ENCODE assay signal across 8 cellular contexts in the genomic region with DNA sequence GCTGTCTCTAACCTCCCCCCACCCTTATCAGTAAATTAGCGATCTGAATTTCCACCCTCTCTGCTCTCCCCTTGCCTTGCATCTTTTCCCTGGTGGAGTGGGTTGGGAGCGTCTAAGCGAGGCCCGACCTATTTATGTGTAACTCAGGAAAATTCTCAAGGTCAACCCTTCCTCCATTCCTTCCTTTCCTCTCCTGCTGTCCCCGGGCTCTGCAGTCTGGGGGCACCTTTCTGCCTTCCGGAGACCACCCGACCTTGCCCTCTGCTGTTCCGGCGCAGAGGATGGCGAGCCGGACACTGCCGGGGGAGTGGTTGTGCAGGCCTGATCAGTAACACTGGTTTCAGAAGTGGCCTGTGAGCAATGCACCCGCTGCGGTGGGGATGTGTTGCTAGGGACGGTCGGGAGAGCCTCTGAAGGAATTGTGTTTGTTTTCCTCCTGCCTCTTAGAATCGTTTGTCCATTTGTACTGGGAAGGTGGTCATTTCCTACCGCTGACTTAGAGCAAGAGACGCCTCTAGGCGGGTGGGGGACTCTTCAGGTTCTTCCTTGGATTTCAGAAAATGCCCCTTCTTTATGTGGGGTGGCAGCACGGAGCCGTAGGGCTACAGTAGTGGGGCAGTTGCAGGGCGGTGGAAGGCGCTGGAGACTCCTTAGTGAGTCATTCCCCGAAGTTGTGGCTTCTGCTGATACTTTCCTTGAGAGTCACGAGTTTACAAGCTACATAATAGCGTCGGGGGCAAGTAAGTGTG. TPM values are rescaled to one million over a fixed set of nuclear protein-coding genes. Genes with fewer than 3 reads are reported as not detected.
DNase-seq lines count a peak whose midpoint lies in the region; ATAC-seq and TF ChIP-seq lines count a peak whose summit lies in the region.

No MANE protein-coding gene starts in this region.

- peaks cover 7% of the 10 kb centered on the region for H3K4me1 Mint-ChIP-seq in activated CD8-positive, alpha-beta T cell treated with anti-CD3 and anti-CD28 coated beads, Interleukin-2, amount 10 ng/mL, durations not matched to agents 7 days and 5 days (ENCODE audit: low read depth)

- H3K36me3 Mint-ChIP-seq in activated CD8-positive, alpha-beta T cell treated with anti-CD3 and anti-CD28 coated beads, Interleukin-2, amount 10 ng/mL, durations not matched to agents 7 days and 5 days (ENCODE audit: low read depth): no peaks in the 10 kb centered on the region

- H3K4me3 Mint-ChIP-seq in activated CD8-positive, alpha-beta T cell treated with anti-CD3 and anti-CD28 coated beads, Interleukin-2, amount 10 ng/mL, durations not matched to agents 7 days and 5 days: no peak overlapping the region

- H3K27ac ChIP-seq in mucosa of rectum (ENCODE audit: low read depth in 2 of 2, low read length in 2 of 2) (peak overlapping the region; percentile 89 to 95), stomach (peak overlapping the region; percentile 84 to 98 (median 91))

- H3K27me3 ChIP-seq in mucosa of rectum (ENCODE audit: control insufficient read depth in 2 of 2, insufficient read depth in 2 of 2, low read length in 2 of 2): no peaks in the 10 kb centered on the region
- H3K27me3 ChIP-seq in stomach: no peaks in the 10 kb centered on the region

- no peak for TF ChIP-seq EP300 in stomach (IDR thresholded peaks at IDR 0.05)

- WGBS in stomach, 5 donors: 0 to 1% (median 0%) methylated on average over 28 of the region's 28 CpGs

- no peak overlapping the region for H3K27ac Mint-ChIP-seq in activated CD8-positive, alpha-beta T cell treated with anti-CD3 and anti-CD28 coated beads, Interleukin-2, amount 10 ng/mL, durations not matched to agents 7 days and 5 days

- peak; percentile 16 for TF ChIP-seq CTCF in epithelial cell of proximal tubule (conservative IDR thresholded peaks at IDR 0.05; ENCODE audit: low read depth, low read length)
- TF ChIP-seq CTCF in stomach (IDR thresholded peaks at IDR 0.05): no peak

- CTCF ChIA-PET in activated CD8-positive, alpha-beta T cell treated with anti-CD3 and anti-CD28 coated beads, Interleukin-2, amount 10 ng/mL, durations not matched to agents 7 days and 5 days (lab: Charles Lee): interaction anchor here (1.0 to 2.3 kb wide), 3 partner anchors 30 to 293 kb away, joined by 3 to 14 read pairs (median 3); no protein-coding TSS in a partner anchor

- peak; percentile 77 for DNase-seq in Right ventricle myocardium inferior (ENCODE audit: missing footprints)
- no peak for DNase-seq in cardiac septum (ENCODE audit: low spot score)
- DNase-seq in NCI-H460 (ENCODE audit: extremely low read depth, low read depth): peak; percentile 73
- peak; percentile 39 for DNase-seq in activated CD8-positive, alpha-beta T cell treated with anti-CD3 and anti-CD28 coated beads, Interleukin-2, amount 10 ng/mL, durations not matched to agents 7 days and 5 days
- peak; percentile 62 for DNase-seq in epithelial cell of proximal tubule (ENCODE audit: low read depth)
- peak; percentile 58 for DNase-seq in stomach

- POLR2A ChIA-PET in activated CD8-positive, alpha-beta T cell treated with anti-CD3 and anti-CD28 coated beads, Interleukin-2, amount 10 ng/mL, durations not matched to agents 7 days and 5 days (lab: Charles Lee): interaction anchor here (0.6 to 2.4 kb wide), 3 partner anchors 10 to 137 kb away, joined by 3 to 10 read pairs (median 3); a partner anchor contains a TSS

- H3K36me3 ChIP-seq in mucosa of rectum (ENCODE audit: control insufficient read depth in 2 of 2, insufficient read depth in 2 of 2, low read length in 2 of 2) (peaks cover 0 to 1% of the 10 kb centered on the region in 2 donors), stomach (peaks cover 0 to 3% (median 0%) of the 10 kb centered on the region in 4 donors)

- TF ChIP-seq POLR2A in stomach (IDR thresholded peaks at IDR 0.05): no peak

- peak overlapping the region; percentile 95 for H3K9ac ChIP-seq in mucosa of rectum (ENCODE audit: low read depth in 1 of 2, low read length in 2 of 2)

- H3K9me3 Mint-ChIP-seq in activated CD8-positive, alpha-beta T cell treated with anti-CD3 and anti-CD28 coated beads, Interleukin-2, amount 10 ng/mL, durations not matched to agents 7 days and 5 days (ENCODE audit: insufficient read depth): no peaks in the 10 kb centered on the region

- ATAC-seq in Right ventricle myocardium inferior: peak; percentile 27
- peak; percentile 24 for ATAC-seq in HG02798 (IDR thresholded peaks at IDR 0.05; ENCODE audit: poor library complexity, unreplicated experiment)
- no peak for ATAC-seq in activated CD8-positive, alpha-beta T cell treated with anti-CD3 and anti-CD28 coated beads, Interleukin-2, amount 10 ng/mL, durations not matched to agents 7 days and 5 days

- peaks cover 9% of the 10 kb centered on the region for H3K27me3 Mint-ChIP-seq in activated CD8-positive, alpha-beta T cell treated with anti-CD3 and anti-CD28 coated beads, Interleukin-2, amount 10 ng/mL, durations not matched to agents 7 days and 5 days (ENCODE audit: low read depth)

- intact Hi-C loops in Right ventricle myocardium inferior (cut with DNase I): loop anchor here (2.0 to 5.0 kb wide), 3 partner anchors 29 to 136 kb away; a partner anchor contains a TSS
- intact Hi-C loops in cardiac septum (cut with DNase I): loop anchor here (2.0 to 10.0 kb wide), 4 partner anchors 31 to 263 kb away; a partner anchor contains a TSS
- intact Hi-C loops in stomach (cut with DNase I; ENCODE audit: low total_unique reads): no loop called here

- peaks cover 22 to 33% of the 10 kb centered on the region in 2 donors for H3K4me1 ChIP-seq in mucosa of rectum (ENCODE audit: control insufficient read depth in 2 of 2, insufficient read depth in 2 of 2, low read length in 2 of 2)
- H3K4me1 ChIP-seq in stomach: peaks cover 34 to 59% (median 48%) of the 10 kb centered on the region in 4 donors

- H3K9me3 ChIP-seq in mucosa of rectum (ENCODE audit: control insufficient read depth in 2 of 2, low read length in 2 of 2): no peaks in the 10 kb centered on the region
- H3K9me3 ChIP-seq in stomach: no peaks in the 10 kb centered on the region

- H3K4me3 ChIP-seq in epithelial cell of proximal tubule (ENCODE audit: low read depth, low read length) (peak overlapping the region; percentile 91), mucosa of rectum (ENCODE audit: low read length in 2 of 2) (peak overlapping the region; percentile 94 to 96), stomach (peak overlapping the region; percentile 59 to 76 (median 71))

RNA-seq across cellular contexts. Expression of a gene that starts 0.5 kb away (rescaled TPM):
- total RNA-seq in Right ventricle myocardium inferior (628 TPM), cardiac septum (998 TPM), epithelial cell of proximal tubule (197 and 227 TPM in 2 replicates), stomach (100 to 1,000 TPM in 4 of 5 donors, 10 to 100 TPM in 1; 46.1 to 310 (median 120) TPM)
- 156 and 158 TPM in 2 replicates for total RNA-seq in NCI-H460 (2014; rRNA removed; shearing (Covaris generic))
- polyA plus RNA-seq in NCI-H460 (2014; cell fraction: nucleus; rRNA removed): 177 and 204 TPM in 2 replicates
- total RNA-seq in activated CD8-positive, alpha-beta T cell treated with anti-CD3 and anti-CD28 coated beads, Interleukin-2, amount 10 ng/mL, durations not matched to agents 7 days and 5 days: 10 to 100 TPM; 30.9 to 33.0 TPM
- polyA plus RNA-seq in stomach: 100 to 1,000 TPM; 107 to 178 (median 127) TPM
